Comparison of ENCODE assay signal across 16 cellular contexts in the genomic region with DNA sequence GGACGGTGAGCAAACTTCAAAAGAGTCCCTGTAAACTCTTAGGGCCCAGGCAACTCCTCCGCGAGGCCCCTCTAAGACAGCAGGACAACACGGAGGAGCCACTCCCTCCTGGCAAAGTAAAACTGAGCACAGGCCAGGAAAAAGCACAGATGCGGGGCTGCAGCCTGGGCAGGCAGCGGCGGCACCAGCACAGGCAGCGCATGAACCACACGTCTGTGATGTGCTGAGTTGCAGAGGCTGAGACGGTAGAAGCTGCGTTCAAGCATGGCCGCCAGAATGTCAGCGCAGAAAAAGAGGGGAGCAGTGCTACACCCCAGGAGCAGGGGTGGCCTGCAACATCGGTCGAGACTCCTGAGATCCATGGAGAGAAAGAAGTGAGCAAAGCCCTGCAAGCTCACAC.
"Had no signal": no experiment of that assay in that cellular context is flagged by ENCODE, and none has a peak within 500 bp of the region (broad histone marks: within the 10 kb centered on the region; RNA-seq: fewer than 3 reads in every experiment).

No MANE protein-coding gene starts in this region.

- H3K4me1 ChIP-seq: upper lobe of left lung had no signal

- ATAC-seq: effector memory CD8-positive, alpha-beta T cell; stimulated activated naive CD8-positive, alpha-beta T cell treated with anti-CD3 and anti-CD28 coated beads, Interleukin-15, Interleukin-2, amounts not matched to agents 100 U/mL and 50 U/mL, for 24 hours had no signal

- DNase-seq: activated CD4-positive, alpha-beta T cell treated with anti-CD3 and anti-CD28 coated beads, Interleukin-2, amount 50 U/mL, for 1 hour; activated CD8-positive, alpha-beta memory T cell treated with anti-CD3 and anti-CD28 coated beads for 24 hours; activated naive CD8-positive, alpha-beta T cell treated with anti-CD3 and anti-CD28 coated beads for 36 hours; anterior cingulate cortex; dermis blood vessel endothelial cell; effector memory CD8-positive, alpha-beta T cell; left colon; naive B cell; stimulated activated CD4-positive, alpha-beta T cell treated with anti-CD3 and anti-CD28 coated beads, Interleukin-4, amount 100 ng/mL, for 4 hours; stimulated activated CD8-positive, alpha-beta memory T cell treated with anti-CD3 and anti-CD28 coated beads, Interleukin-4, amount 100 ng/mL, for 48 hours; stimulated activated naive CD8-positive, alpha-beta T cell treated with anti-CD3 and anti-CD28 coated beads, Interleukin-15, Interleukin-2, amounts not matched to agents 100 U/mL and 50 U/mL, for 24 hours had no signal

- H3K4me1 Mint-ChIP-seq: activated naive CD8-positive, alpha-beta T cell treated with anti-CD3 and anti-CD28 coated beads for 36 hours; naive B cell had no signal

- H3K36me3 ChIP-seq: neutrophil, right atrium auricular region, upper lobe of left lung had no signal

- H3K36me3 Mint-ChIP-seq: activated naive CD8-positive, alpha-beta T cell treated with anti-CD3 and anti-CD28 coated beads for 36 hours; naive B cell had no signal

- H3K27me3 ChIP-seq: neutrophil, right atrium auricular region, upper lobe of left lung had no signal

- H3K27ac Mint-ChIP-seq: activated naive CD8-positive, alpha-beta T cell treated with anti-CD3 and anti-CD28 coated beads for 36 hours; activated T-helper 1 cell treated with anti-CD3 and anti-CD28 coated beads, Interleukin-12 subunit alpha, Interleukin-12 subunit beta, Interleukin-2, Interleukin-4 antibody, amounts not matched to agents 30 ng/mL and 10 ng/mL and 1 ng/mL, durations not matched to agents 14 hours and 24 hours and 36 hours; effector memory CD8-positive, alpha-beta T cell; naive B cell had no signal

- H3K27me3 Mint-ChIP-seq: activated naive CD8-positive, alpha-beta T cell treated with anti-CD3 and anti-CD28 coated beads for 36 hours had no signal

- H3K27ac ChIP-seq: neutrophil, upper lobe of left lung had no signal

- H3K9me3 ChIP-seq: neutrophil, right atrium auricular region, upper lobe of left lung had no signal

- H3K4me3 ChIP-seq: lung, right atrium auricular region, upper lobe of left lung had no signal

- H3K9me3 Mint-ChIP-seq: activated naive CD8-positive, alpha-beta T cell treated with anti-CD3 and anti-CD28 coated beads for 36 hours; activated T-helper 1 cell treated with anti-CD3 and anti-CD28 coated beads, Interleukin-12 subunit alpha, Interleukin-12 subunit beta, Interleukin-2, Interleukin-4 antibody, amounts not matched to agents 30 ng/mL and 10 ng/mL and 1 ng/mL, durations not matched to agents 14 hours and 24 hours and 36 hours; effector memory CD8-positive, alpha-beta T cell; naive B cell had no signal

- H3K4me3 Mint-ChIP-seq: activated naive CD8-positive, alpha-beta T cell treated with anti-CD3 and anti-CD28 coated beads for 36 hours; activated T-helper 1 cell treated with anti-CD3 and anti-CD28 coated beads, Interleukin-12 subunit alpha, Interleukin-12 subunit beta, Interleukin-2, Interleukin-4 antibody, amounts not matched to agents 30 ng/mL and 10 ng/mL and 1 ng/mL, durations not matched to agents 14 hours and 24 hours and 36 hours; effector memory CD8-positive, alpha-beta T cell; naive B cell had no signal
